Comparison of ENCODE assay signal across 13 cellular contexts in genomic region chr15:58396181-58396580, GRCh38. TPM values are rescaled to one million over a fixed set of nuclear protein-coding genes. Genes with fewer than 3 reads are reported as not detected.
DNase-seq lines count a peak whose midpoint lies in the region; ATAC-seq lines count a peak whose summit lies in the region.
"Had no signal": no experiment of that assay in that cellular context is flagged by ENCODE, and none has a peak within 500 bp of the region (broad histone marks: within the 10 kb centered on the region; RNA-seq: fewer than 3 reads in every experiment).

No MANE protein-coding gene starts in this region.

- DNase-seq in NCI-H226 (peak; percentile 93), cerebellum (ENCODE audit: low spot score) (peak; percentile 19), mesenchymal stem cell (peak; percentile 86), NCI-H1694 treated with DMSO at 0.1 percent for 48 hours (lab: John Stamatoyannopoulos, UW) (no peak), T-helper 2 cell (no peak)
- no peak for DNase-seq in activated naive CD8-positive, alpha-beta T cell treated with anti-CD3 and anti-CD28 coated beads for 36 hours
- DNase-seq: COR-L47, NCI-H2081 treated with DMSO at 0.1 percent for 48 hours had no signal

- no peak overlapping the region for H2BK12ac ChIP-seq in mesenchymal stem cell (ENCODE audit: low read length in 2 of 2)

- H3K36me3 ChIP-seq in BLaER1 treated with 17β-estradiol and CSF1 and Interleukin-3, amounts not matched to agents 10 nM and 100 nM, result no peaks in the 10 kb centered on the region
- no peaks in the 10 kb centered on the region for H3K36me3 ChIP-seq in mesenchymal stem cell (ENCODE audit: control insufficient read depth in 1 of 2, insufficient read depth in 2 of 2, low read depth in 1 of 2, low read length in 2 of 2)
- H3K36me3 ChIP-seq: prostate gland had no signal

- no peak overlapping the region for H4K8ac ChIP-seq in mesenchymal stem cell (ENCODE audit: low read length)

- H3K27ac ChIP-seq in BLaER1 treated with 17β-estradiol and CSF1 and Interleukin-3, amounts not matched to agents 10 nM and 100 nM, result no peak overlapping the region
- H3K27ac ChIP-seq in mesenchymal stem cell (ENCODE audit: low read length, poor library complexity, severe bottlenecking), result no peak overlapping the region
- H3K27ac ChIP-seq: prostate gland had no signal

- H2AFZ ChIP-seq in mesenchymal stem cell (ENCODE audit: low read depth, low read length), result no peak overlapping the region

- peaks cover 5 to 31% (median 19%) of the 10 kb centered on the region in 10 experiments; a peak in 16 of 20 replicates for H3K4me1 ChIP-seq in BLaER1 treated with 17β-estradiol and CSF1 and Interleukin-3, amounts not matched to agents 10 nM and 100 nM
- peaks cover 3% of the 10 kb centered on the region for H3K4me1 ChIP-seq in mesenchymal stem cell (ENCODE audit: control insufficient read depth, insufficient read depth, low read depth, low read length)

- no peak overlapping the region for H3K4ac ChIP-seq in mesenchymal stem cell (ENCODE audit: low read depth in 1 of 2, low read length in 2 of 2)

- no peaks in the 10 kb centered on the region for H4K20me1 ChIP-seq in BLaER1 treated with 17β-estradiol and CSF1 and Interleukin-3, amounts not matched to agents 10 nM and 100 nM

- H3K36me3 Mint-ChIP-seq in activated naive CD8-positive, alpha-beta T cell treated with anti-CD3 and anti-CD28 coated beads for 36 hours, result no peaks in the 10 kb centered on the region

- peaks cover 0 to 1% (median 0%) of the 10 kb centered on the region in 11 experiments; a peak in 1 of 22 replicates for H3K9me3 ChIP-seq in BLaER1 treated with 17β-estradiol and CSF1 and Interleukin-3, amounts not matched to agents 10 nM and 100 nM (replicated peaks in 1 of 11)
- no peaks in the 10 kb centered on the region for H3K9me3 ChIP-seq in mesenchymal stem cell (ENCODE audit: control insufficient read depth, low read length)
- H3K9me3 ChIP-seq: prostate gland had no signal

- H3K4me2 ChIP-seq in BLaER1 treated with 17β-estradiol and CSF1 and Interleukin-3, amounts not matched to agents 10 nM and 100 nM, result peak overlapping the region in 9 of 11 experiments; percentile 10 to 48 (median 36); a peak in 12 of 22 replicates
- no peak overlapping the region for H3K4me2 ChIP-seq in mesenchymal stem cell (ENCODE audit: low read length, poor library complexity, severe bottlenecking)

- H4K91ac ChIP-seq in mesenchymal stem cell (ENCODE audit: low read length), result no peak overlapping the region

- no peak overlapping the region for H3K27ac Mint-ChIP-seq in activated naive CD8-positive, alpha-beta T cell treated with anti-CD3 and anti-CD28 coated beads for 36 hours

- no peak overlapping the region for H2AK5ac ChIP-seq in mesenchymal stem cell (ENCODE audit: low read length, severe bottlenecking)

- H3K4me3 ChIP-seq in BLaER1 treated with 17β-estradiol and CSF1 and Interleukin-3, amounts not matched to agents 10 nM and 100 nM, result no peak overlapping the region
- no peak overlapping the region for H3K4me3 ChIP-seq in mesenchymal stem cell (ENCODE audit: insufficient read depth in 1 of 2, low read depth in 1 of 2, low read length in 2 of 2)
- H3K4me3 ChIP-seq: lung, prostate gland had no signal

- H3K9ac ChIP-seq in BLaER1 treated with 17β-estradiol and CSF1 and Interleukin-3, amounts not matched to agents 10 nM and 100 nM, result no peak overlapping the region
- peak overlapping the region; percentile 23 for H3K9ac ChIP-seq in mesenchymal stem cell (ENCODE audit: low read length)

- no peak overlapping the region for H3K14ac ChIP-seq in mesenchymal stem cell (ENCODE audit: low read length in 2 of 2)

- no peak overlapping the region for H2BK15ac ChIP-seq in mesenchymal stem cell (ENCODE audit: low read depth, poor library complexity, severe bottlenecking)

- H2BK120ac ChIP-seq in mesenchymal stem cell (ENCODE audit: low read depth, low read length), result no peak overlapping the region

- H3K18ac ChIP-seq in mesenchymal stem cell (ENCODE audit: low read depth in 1 of 2, low read length in 2 of 2), result no peak overlapping the region

- H3K27me3 ChIP-seq in BLaER1 treated with 17β-estradiol and CSF1 and Interleukin-3, amounts not matched to agents 10 nM and 100 nM, result no peaks in the 10 kb centered on the region
- no peaks in the 10 kb centered on the region for H3K27me3 ChIP-seq in mesenchymal stem cell (ENCODE audit: control insufficient read depth in 1 of 2, insufficient read depth in 1 of 2, low read length in 2 of 2)

- no peak overlapping the region for H3K23ac ChIP-seq in mesenchymal stem cell (ENCODE audit: low read length in 2 of 2)

- 24% methylated on average over 3 of the region's 3 CpGs for WGBS in mesenchymal stem cell

- H3K27me3 Mint-ChIP-seq in activated naive CD8-positive, alpha-beta T cell treated with anti-CD3 and anti-CD28 coated beads for 36 hours, result no peaks in the 10 kb centered on the region

- no peak for ATAC-seq in HG03025 (IDR thresholded peaks at IDR 0.05; ENCODE audit: low FRiP score, unreplicated experiment)
- ATAC-seq: Panc1 had no signal

- H3K9me3 Mint-ChIP-seq in activated naive CD8-positive, alpha-beta T cell treated with anti-CD3 and anti-CD28 coated beads for 36 hours, result no peaks in the 10 kb centered on the region

- no peak overlapping the region for H2BK5ac ChIP-seq in mesenchymal stem cell (ENCODE audit: low read depth, low read length, poor library complexity, severe bottlenecking)

- peaks cover 5% of the 10 kb centered on the region for H3K4me1 Mint-ChIP-seq in activated naive CD8-positive, alpha-beta T cell treated with anti-CD3 and anti-CD28 coated beads for 36 hours

- no peak overlapping the region for H3K4me3 Mint-ChIP-seq in activated naive CD8-positive, alpha-beta T cell treated with anti-CD3 and anti-CD28 coated beads for 36 hours

- H3K79me1 ChIP-seq in mesenchymal stem cell (replicated peaks; ENCODE audit: low read length, poor library complexity, severe bottlenecking), result no peaks in the 10 kb centered on the region

RNA-seq across cellular contexts. Expression of gene LIPC, which starts 35.6 kb away (rescaled TPM):
- total RNA-seq in cerebellum, result not detected
- polyA plus RNA-seq in mesenchymal stem cell (2013, experiment 1 of 2), result not detected
- not detected for polyA plus RNA-seq in mesenchymal stem cell (2013, experiment 2 of 2)
- total RNA-seq in activated naive CD8-positive, alpha-beta T cell treated with anti-CD3 and anti-CD28 coated beads for 36 hours, result 1 to 10 TPM; 1.5 to 1.8 TPM

Comparison
In these comparisons a context has a peak if more than half of its experiments do, and no peak if none do; other contexts are left out.
1. DNase-seq: peak in NCI-H226 (single experiment), cerebellum (single experiment) and mesenchymal stem cell (single experiment); none in activated naive CD8-positive, alpha-beta T cell treated with anti-CD3 and anti-CD28 coated beads for 36 hours (single experiment), NCI-H1694 treated with DMSO at 0.1 percent for 48 hours (single experiment) and T-helper 2 cell (0 of 5).